ENCODE assay signal across 9 cellular contexts in the genomic region with DNA sequence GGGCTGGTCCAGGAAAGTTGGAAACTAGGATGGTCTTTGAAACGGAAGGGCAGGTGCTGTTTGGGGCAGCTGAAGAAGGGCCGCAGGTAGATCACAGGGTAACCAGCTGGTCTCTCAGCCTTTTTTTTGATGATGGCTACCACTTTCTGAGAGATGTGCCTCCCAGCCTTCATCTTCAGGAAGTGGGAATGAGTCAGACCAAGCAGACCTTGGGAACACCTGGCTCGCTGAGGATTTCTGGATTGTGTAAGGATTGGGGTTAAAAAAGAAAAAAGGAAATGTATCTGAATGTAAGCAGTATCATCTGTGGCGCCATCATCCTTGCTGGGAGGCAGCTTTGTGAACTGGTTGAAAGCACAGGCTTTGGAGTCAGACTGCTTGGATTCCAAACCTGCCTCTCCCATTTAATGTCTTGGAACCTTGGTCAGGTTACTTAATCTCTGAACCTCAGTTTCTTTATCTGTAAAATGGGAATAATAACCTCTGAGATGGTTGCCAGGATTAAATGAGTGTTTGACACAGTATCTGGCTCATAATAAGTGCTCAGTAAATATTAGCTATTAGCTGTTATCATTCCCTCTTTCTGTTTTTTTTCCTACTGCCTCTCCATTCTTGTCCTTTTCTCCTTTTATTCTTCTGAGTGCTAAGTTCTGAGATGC. TPM values are rescaled to one million over a fixed set of nuclear protein-coding genes. Genes with fewer than 3 reads are reported as not detected.
DNase-seq lines count a peak whose midpoint lies in the region; ATAC-seq and TF ChIP-seq lines count a peak whose summit lies in the region.
"Had no signal": no experiment of that assay in that cellular context is flagged by ENCODE, and none has a peak within 500 bp of the region (broad histone marks: within the 10 kb centered on the region; RNA-seq: fewer than 3 reads in every experiment).

No MANE protein-coding gene starts in this region.

- CTCF ChIA-PET in CD8-positive, alpha-beta memory T cell (lab: Charles Lee), result interaction anchor here (1.1 to 6.1 kb wide), 5 partner anchors 11 to 116 kb away, joined by 3 to 42 read pairs (median 4); a partner anchor contains a TSS

- TF ChIP-seq POLR2A in tibial nerve (IDR thresholded peaks at IDR 0.05), result no peak

- TF ChIP-seq CTCF in HFF-Myc (IDR thresholded peaks at IDR 0.05; ENCODE audit: low read depth, low read length, missing control alignments) (no peak), brain (conservative IDR thresholded peaks at IDR 0.05) (no peak), nephron (IDR thresholded peaks at IDR 0.05; ENCODE audit: unreplicated experiment in 3 of 3) (no peak), tibial nerve (IDR thresholded peaks at IDR 0.05) (no peak)

- no peak for ATAC-seq in GM19351 (IDR thresholded peaks at IDR 0.05; ENCODE audit: unreplicated experiment)
- ATAC-seq in HG03196 (IDR thresholded peaks at IDR 0.05; ENCODE audit: unreplicated experiment), result no peak

- H3K9me3 Mint-ChIP-seq in CD8-positive, alpha-beta memory T cell, result no peaks in the 10 kb centered on the region
- H3K9me3 Mint-ChIP-seq in brain, result peaks cover 0 to 3% (median 0%) of the 10 kb centered on the region in 5 experiments
- no peaks in the 10 kb centered on the region for H3K9me3 Mint-ChIP-seq in nephron

- H3K9me3 ChIP-seq in CD8-positive, alpha-beta memory T cell (ENCODE audit: low read length), result no peaks in the 10 kb centered on the region
- H3K9me3 ChIP-seq in tibial nerve, result no peaks in the 10 kb centered on the region

- POLR2A ChIA-PET in CD8-positive, alpha-beta memory T cell (lab: Charles Lee), result interaction anchor here (0.6 to 0.7 kb wide), 2 partner anchors 205 to 255 kb away, joined by 3 read pairs; no protein-coding TSS in a partner anchor

- H3K27ac ChIP-seq in CD8-positive, alpha-beta memory T cell (ENCODE audit: low read depth, low read length), result no peak overlapping the region
- H3K27ac ChIP-seq in tibial nerve, result peak overlapping the region in 1 of 4 donors; percentile 96

- DNase-seq in CD8-positive, alpha-beta memory T cell, result no peak
- DNase-seq in HFF-Myc (ENCODE audit: extremely low read depth, low read depth), result peak; percentile 21
- DNase-seq in DMS79 treated with DMSO at 0.1 percent for 48 hours (lab: John Stamatoyannopoulos, UW), result no peak
- no peak for DNase-seq in tibial nerve (ENCODE audit: low spot score in 2 of 2)
- DNase-seq: nucleus accumbens had no signal

- 57 to 67% methylated on average over 4 of the region's 4 CpGs for WGBS in tibial nerve, 2 donors

- no peaks in the 10 kb centered on the region for H3K27me3 Mint-ChIP-seq in CD8-positive, alpha-beta memory T cell
- H3K27me3 Mint-ChIP-seq in brain (peaks cover 7% of the 10 kb centered on the region), nephron (ENCODE audit: low read depth) (peaks cover 3% of the 10 kb centered on the region)

- peak overlapping the region in 3 of 8 donors; percentile 9 to 87 (median 19) for H3K27ac Mint-ChIP-seq in CD8-positive, alpha-beta memory T cell
- peak overlapping the region in 4 of 5 experiments; percentile 20 to 53 (median 40) for H3K27ac Mint-ChIP-seq in brain
- H3K27ac Mint-ChIP-seq in nephron, result peak overlapping the region in 2 of 3 experiments; percentile 86 to 91

- peaks cover 18% of the 10 kb centered on the region for H3K4me1 ChIP-seq in CD8-positive, alpha-beta memory T cell (ENCODE audit: insufficient read depth, low read length)
- peaks cover 0 to 26% (median 13%) of the 10 kb centered on the region in 4 donors for H3K4me1 ChIP-seq in tibial nerve

- TF ChIP-seq EP300 in tibial nerve (IDR thresholded peaks at IDR 0.05), result no peak

- H3K4me1 Mint-ChIP-seq in CD8-positive, alpha-beta memory T cell, result peaks cover 22 to 32% (median 31%) of the 10 kb centered on the region in 3 donors
- H3K4me1 Mint-ChIP-seq in brain (peaks cover 36% of the 10 kb centered on the region), nephron (peaks cover 26% of the 10 kb centered on the region)

- no peaks in the 10 kb centered on the region for H3K27me3 ChIP-seq in CD8-positive, alpha-beta memory T cell (ENCODE audit: insufficient read depth, low read length, poor library complexity, severe bottlenecking)
- no peaks in the 10 kb centered on the region for H3K27me3 ChIP-seq in tibial nerve

- no peaks in the 10 kb centered on the region for H3K36me3 Mint-ChIP-seq in CD8-positive, alpha-beta memory T cell
- H3K36me3 Mint-ChIP-seq in brain (no peaks in the 10 kb centered on the region), nephron (ENCODE audit: low read depth) (no peaks in the 10 kb centered on the region)

- no peak overlapping the region for H3K4me3 ChIP-seq in CD8-positive, alpha-beta memory T cell (ENCODE audit: low read length)
- H3K4me3 ChIP-seq in HFF-Myc (replicated peaks; ENCODE audit: low read depth, low read length) (no peak overlapping the region), tibial nerve (no peak overlapping the region)

- H3K4me3 Mint-ChIP-seq in CD8-positive, alpha-beta memory T cell, result peak overlapping the region in 4 of 7 donors; percentile 12 to 60 (median 54)
- H3K4me3 Mint-ChIP-seq in brain (peak overlapping the region; percentile 63 to 83 (median 69)), nephron (peak overlapping the region; percentile 50 to 70 (median 54))

- H3K36me3 ChIP-seq in CD8-positive, alpha-beta memory T cell (ENCODE audit: insufficient read depth, low read length), result no peaks in the 10 kb centered on the region
- no peaks in the 10 kb centered on the region for H3K36me3 ChIP-seq in tibial nerve

RNA-seq across cellular contexts. Expression of a gene that starts 1.7 kb away (rescaled TPM):
- 1 to 10 TPM; 9.0 to 9.9 TPM for total RNA-seq in CD8-positive, alpha-beta memory T cell
- 2.0 TPM for polyA plus RNA-seq in CD8-positive, alpha-beta memory T cell
- polyA plus RNA-seq in brain (ENCODE audit: insufficient read depth, low read depth, low replicate concordance), result 15.9 TPM
- total RNA-seq in tibial nerve, result 10 to 100 TPM; 18.1 to 36.0 (median 21.4) TPM

RNA-seq across cellular contexts. Expression of a gene that starts 19.6 kb away (rescaled TPM):
- under 1 TPM; 0.11 to 0.15 TPM for total RNA-seq in CD8-positive, alpha-beta memory T cell
- not detected for polyA plus RNA-seq in CD8-positive, alpha-beta memory T cell
- polyA plus RNA-seq in brain (ENCODE audit: insufficient read depth, low read depth, low replicate concordance), result 0.15 TPM
- under 1 TPM in 3 of 4 donors, not detected in 1; 0.42 to 0.98 (median 0.44) TPM for total RNA-seq in tibial nerve

RNA-seq across cellular contexts. Expression of a gene that starts 57.1 kb away (rescaled TPM):
- total RNA-seq in CD8-positive, alpha-beta memory T cell, result 10 to 100 TPM; 89.1 to 96.5 TPM
- 61.6 TPM for polyA plus RNA-seq in CD8-positive, alpha-beta memory T cell
- polyA plus RNA-seq in brain (ENCODE audit: insufficient read depth, low read depth, low replicate concordance), result 79.7 TPM
- total RNA-seq in tibial nerve, result 10 to 100 TPM; 42.0 to 67.2 (median 64.5) TPM
